1 cellular context compared by ENCODE assay signal in the genomic region with DNA sequence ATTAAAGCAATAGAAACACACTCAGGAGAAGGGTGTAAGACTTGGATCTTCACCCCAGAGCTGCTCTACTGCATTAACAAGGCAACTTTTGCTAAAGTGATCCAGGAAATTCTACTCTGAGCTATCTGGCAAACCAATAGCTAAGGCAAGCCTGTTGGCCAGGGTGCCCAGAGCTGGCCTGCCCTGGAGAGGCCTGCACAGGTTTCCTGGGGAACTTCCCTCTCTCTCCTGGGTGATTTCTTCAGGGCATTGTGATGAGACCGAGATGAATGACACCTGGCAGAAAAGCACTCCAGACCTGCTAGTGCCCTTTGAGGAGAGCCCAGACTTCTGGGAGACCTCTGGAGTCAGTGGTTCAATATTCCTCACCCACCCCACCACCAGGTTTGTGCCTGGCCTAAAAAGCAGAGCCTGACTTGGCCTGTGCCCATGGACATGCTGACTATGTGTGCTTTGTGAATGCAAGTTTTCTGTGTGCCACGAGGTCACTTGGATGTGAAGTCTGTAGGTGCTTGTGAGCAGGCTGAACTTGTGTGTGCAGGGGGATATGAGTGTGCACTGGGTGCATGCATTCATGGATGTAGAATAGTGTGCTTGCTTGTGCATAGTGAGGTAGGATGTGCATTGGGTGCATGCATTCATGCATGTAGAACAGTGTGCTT.
TF ChIP-seq lines count a peak whose summit lies in the region.

No MANE protein-coding gene starts in this region.

TF ChIP-seq in H1, 55 proteins besides CTCF, POLR2A, EP300 and RAD21:
- no peak for TF ChIP-seq NANOG (IDR thresholded peaks at IDR 0.05; ENCODE audit: insufficient read depth, low read depth, low read length, poor library complexity, severe bottlenecking)
- no peak for TF ChIP-seq CBX5 (IDR thresholded peaks at IDR 0.05; ENCODE audit: low read depth, low read length)
- no peak for TF ChIP-seq RNF2 (IDR thresholded peaks at IDR 0.05; ENCODE audit: borderline replicate concordance, low read depth, low read length, missing control alignments, poor library complexity, severe bottlenecking)
- no peak for TF ChIP-seq HDAC6 (IDR thresholded peaks at IDR 0.05; ENCODE audit: low read depth, low read length)
- no peak for TF ChIP-seq SIX5 (IDR thresholded peaks at IDR 0.05; ENCODE audit: low read depth, low read length)
- TF ChIP-seq, protein P1, sequence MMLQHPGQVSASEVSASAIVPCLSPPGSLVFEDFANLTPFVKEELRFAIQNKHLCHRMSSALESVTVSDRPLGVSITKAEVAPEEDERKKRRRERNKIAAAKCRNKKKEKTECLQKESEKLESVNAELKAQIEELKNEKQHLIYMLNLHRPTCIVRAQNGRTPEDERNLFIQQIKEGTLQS (IDR thresholded peaks at IDR 0.05; ENCODE audit: insufficient read depth, low read depth, low read length), result no peak
- TF ChIP-seq BRCA1 (IDR thresholded peaks at IDR 0.05; ENCODE audit: low read depth, low read length), result no peak
- TF ChIP-seq, protein P2, sequence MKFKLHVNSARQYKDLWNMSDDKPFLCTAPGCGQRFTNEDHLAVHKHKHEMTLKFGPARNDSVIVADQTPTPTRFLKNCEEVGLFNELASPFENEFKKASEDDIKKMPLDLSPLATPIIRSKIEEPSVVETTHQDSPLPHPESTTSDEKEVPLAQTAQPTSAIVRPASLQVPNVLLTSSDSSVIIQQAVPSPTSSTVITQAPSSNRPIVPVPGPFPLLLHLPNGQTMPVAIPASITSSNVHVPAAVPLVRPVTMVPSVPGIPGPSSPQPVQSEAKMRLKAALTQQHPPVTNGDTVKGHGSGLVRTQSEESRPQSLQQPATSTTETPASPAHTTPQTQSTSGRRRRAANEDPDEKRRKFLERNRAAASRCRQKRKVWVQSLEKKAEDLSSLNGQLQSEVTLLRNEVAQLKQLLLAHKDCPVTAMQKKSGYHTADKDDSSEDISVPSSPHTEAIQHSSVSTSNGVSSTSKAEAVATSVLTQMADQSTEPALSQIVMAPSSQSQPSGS (IDR thresholded peaks at IDR 0.05; ENCODE audit: low read length), result no peak
- TF ChIP-seq SUZ12 (IDR thresholded peaks at IDR 0.05; ENCODE audit: low read length), result no peak
- no peak for TF ChIP-seq POU5F1 (IDR thresholded peaks at IDR 0.05; ENCODE audit: low read depth, low read length)
- no peak for TF ChIP-seq EZH2 (IDR thresholded peaks at IDR 0.05; ENCODE audit: low read depth, low read length, severe bottlenecking)
- no peak for TF ChIP-seq TBP (IDR thresholded peaks at IDR 0.05; ENCODE audit: low read depth, low read length)
- no peak for TF ChIP-seq CHD1 (IDR thresholded peaks at IDR 0.05; ENCODE audit: low read depth, low read length)
